34 cellular contexts compared by ENCODE assay signal in genomic region chr21:26581818-26582217, GRCh38.
"Had no signal": no experiment of that assay in that cellular context is flagged by ENCODE, and none has a peak within 500 bp of the region (broad histone marks: within the 10 kb centered on the region; RNA-seq: fewer than 3 reads in every experiment).

No MANE protein-coding gene starts in this region.

- H3K36me3 ChIP-seq: MG63 had no signal

- DNase-seq: Karpas-422, Kasumi-1, MG63, MM.1S, MV-4-11, NCI-H1048, NCI-H1092, NCI-H1092 treated with DMSO at 0.1 percent for 48 hours, NCI-H1105, NCI-H1105 treated with DMSO at 0.1 percent for 48 hours, NCI-H1417, NCI-H1417 treated with DMSO at 0.1 percent for 48 hours, NCI-H1436, NCI-H1436 treated with DMSO at 0.1 percent for 48 hours, NCI-H146, NCI-H1694, NCI-H1694 treated with DMSO at 0.1 percent for 48 hours, NCI-H187, NCI-H187 treated with DMSO at 0.1 percent for 48 hours, NCI-H1930, NCI-H2029, NCI-H2029 treated with DMSO at 0.1 percent for 48 hours, NCI-H2081, NCI-H2081 treated with DMSO at 0.1 percent for 48 hours, NCI-H2107, NCI-H2171, NCI-H2171 treated with DMSO at 0.1 percent for 48 hours, NCI-H2227 treated with DMSO at 0.1 percent for 48 hours, NCI-H226, NCI-H345, NCI-H446, NCI-H446 treated with DMSO at 0.1 percent for 48 hours, NCI-H510A, NCI-H510A treated with DMSO at 0.1 percent for 48 hours had no signal

- H3K4me3 ChIP-seq: MG63 had no signal
